In genomic region chr19:39998511-39998910, GRCh38 we compare ENCODE assay signal across 13 cellular contexts. TPM values are rescaled to one million over a fixed set of nuclear protein-coding genes. Genes with fewer than 3 reads are reported as not detected.
DNase-seq lines count a peak whose midpoint lies in the region; ATAC-seq and TF ChIP-seq lines count a peak whose summit lies in the region.
"Had no signal": no experiment of that assay in that cellular context is flagged by ENCODE, and none has a peak within 500 bp of the region (broad histone marks: within the 10 kb centered on the region; RNA-seq: fewer than 3 reads in every experiment).

No MANE protein-coding gene starts in this region.

- H3K36me3 Mint-ChIP-seq in activated T-cell treated with anti-CD3 and anti-CD28 coated beads, Interleukin-2, amount 50 U/mL, for 4 hours (ENCODE audit: insufficient read depth), result peaks cover 6% of the 10 kb centered on the region
- H3K36me3 Mint-ChIP-seq in activated B cell treated with CpG ODN at 0.5 μM for 24 hours (ENCODE audit: low read depth), result peaks cover 11% of the 10 kb centered on the region
- H3K36me3 Mint-ChIP-seq in stimulated activated effector memory CD8-positive, alpha-beta T cell treated with anti-CD3 and anti-CD28 coated beads, Interleukin-12 subunit alpha, Interleukin-12 subunit beta, amount 100 ng/mL, for 72 hours, result peaks cover 6% of the 10 kb centered on the region

- CTCF ChIA-PET in activated B cell treated with CpG ODN at 0.5 μM for 24 hours (lab: Charles Lee), result no interaction called here

- no peak for ATAC-seq in activated T-cell treated with anti-CD3 and anti-CD28 coated beads, Interleukin-2, amount 50 U/mL, for 4 hours
- ATAC-seq in activated B cell treated with CpG ODN at 0.5 μM for 24 hours (ENCODE audit: low read depth), result no peak
- no peak for ATAC-seq in stimulated activated effector memory CD8-positive, alpha-beta T cell treated with anti-CD3 and anti-CD28 coated beads, Interleukin-12 subunit alpha, Interleukin-12 subunit beta, amount 100 ng/mL, for 72 hours
- no peak for ATAC-seq in left cardiac atrium
- ATAC-seq in HG03025 (IDR thresholded peaks at IDR 0.05; ENCODE audit: low FRiP score, unreplicated experiment), result no peak

- no peaks in the 10 kb centered on the region for H3K27me3 Mint-ChIP-seq in activated T-cell treated with anti-CD3 and anti-CD28 coated beads, Interleukin-2, amount 50 U/mL, for 4 hours (ENCODE audit: low read depth)
- H3K27me3 Mint-ChIP-seq in activated B cell treated with CpG ODN at 0.5 μM for 24 hours, result no peaks in the 10 kb centered on the region

- peak overlapping the region; percentile 97 for H3K27ac Mint-ChIP-seq in activated B cell treated with CpG ODN at 0.5 μM for 24 hours
- peak overlapping the region; percentile 91 for H3K27ac Mint-ChIP-seq in stimulated activated effector memory CD8-positive, alpha-beta T cell treated with anti-CD3 and anti-CD28 coated beads, Interleukin-12 subunit alpha, Interleukin-12 subunit beta, amount 100 ng/mL, for 72 hours

- intact Hi-C loops in activated B cell treated with CpG ODN at 0.5 μM for 24 hours (cut with micrococcal nuclease), result loop anchor here (5.0 kb wide), 1 partner anchor 349 kb away; the partner anchor contains the start of genes C19orf47 and PLD3
- intact Hi-C loops in left cardiac atrium (cut with DNase I), result no loop called here

- no peaks in the 10 kb centered on the region for H3K9me3 Mint-ChIP-seq in activated T-cell treated with anti-CD3 and anti-CD28 coated beads, Interleukin-2, amount 50 U/mL, for 4 hours
- H3K9me3 Mint-ChIP-seq in activated B cell treated with CpG ODN at 0.5 μM for 24 hours, result no peaks in the 10 kb centered on the region
- H3K9me3 Mint-ChIP-seq in stimulated activated effector memory CD8-positive, alpha-beta T cell treated with anti-CD3 and anti-CD28 coated beads, Interleukin-12 subunit alpha, Interleukin-12 subunit beta, amount 100 ng/mL, for 72 hours, result no peaks in the 10 kb centered on the region

- DNase-seq in activated T-cell treated with anti-CD3 and anti-CD28 coated beads, Interleukin-2, amount 50 U/mL, for 4 hours, result no peak
- DNase-seq in activated T-cell treated with anti-CD3 and anti-CD28 coated beads for 4 hours (no peak), activated B cell treated with CpG ODN at 0.5 μM for 24 hours (no peak), fibroblast of mammary gland (ENCODE audit: low read depth) (peak; percentile 87), left cardiac atrium (no peak), GF-D8 (lab: John Stamatoyannopoulos, UW) (no peak)
- DNase-seq in stimulated activated effector memory CD8-positive, alpha-beta T cell treated with anti-CD3 and anti-CD28 coated beads, Interleukin-12 subunit alpha, Interleukin-12 subunit beta, amount 100 ng/mL, for 72 hours (ENCODE audit: low spot score in 2 of 2), result no peak
- DNase-seq: esophagus squamous epithelium, islet precursor cell, NCI-H446 treated with DMSO at 0.1 percent for 48 hours, RPMI8226 had no signal

- peak overlapping the region; percentile 93 for H3K4me3 Mint-ChIP-seq in activated T-cell treated with anti-CD3 and anti-CD28 coated beads, Interleukin-2, amount 50 U/mL, for 4 hours
- H3K4me3 Mint-ChIP-seq in activated B cell treated with CpG ODN at 0.5 μM for 24 hours, result peak overlapping the region; percentile 96
- H3K4me3 Mint-ChIP-seq in stimulated activated effector memory CD8-positive, alpha-beta T cell treated with anti-CD3 and anti-CD28 coated beads, Interleukin-12 subunit alpha, Interleukin-12 subunit beta, amount 100 ng/mL, for 72 hours, result peak overlapping the region; percentile 85

- no peak for TF ChIP-seq CTCF in activated B cell treated with CpG ODN at 0.5 μM for 24 hours (IDR thresholded peaks at IDR 0.05)
- no peak for TF ChIP-seq CTCF in fibroblast of mammary gland (conservative IDR thresholded peaks at IDR 0.05; ENCODE audit: control insufficient read depth, insufficient read depth, low read depth, low read length)

- H3K4me1 Mint-ChIP-seq in activated T-cell treated with anti-CD3 and anti-CD28 coated beads, Interleukin-2, amount 50 U/mL, for 4 hours (ENCODE audit: low read depth), result peaks cover 37% of the 10 kb centered on the region
- H3K4me1 Mint-ChIP-seq in activated B cell treated with CpG ODN at 0.5 μM for 24 hours, result peaks cover 35% of the 10 kb centered on the region
- H3K4me1 Mint-ChIP-seq in stimulated activated effector memory CD8-positive, alpha-beta T cell treated with anti-CD3 and anti-CD28 coated beads, Interleukin-12 subunit alpha, Interleukin-12 subunit beta, amount 100 ng/mL, for 72 hours, result peaks cover 28% of the 10 kb centered on the region

- H3K4me3 ChIP-seq in fibroblast of mammary gland (ENCODE audit: control insufficient read depth, low read depth, low read length), result no peak overlapping the region
- H3K4me3 ChIP-seq: esophagus squamous epithelium, skin epidermis had no signal

- POLR2A ChIA-PET in activated B cell treated with CpG ODN at 0.5 μM for 24 hours (lab: Charles Lee), result interaction anchor here (0.6 kb wide), 1 partner anchor 45 kb away, joined by 3 read pairs; no protein-coding TSS in a partner anchor

RNA-seq across cellular contexts. Expression of gene ZNF546, which starts 1.7 kb away (rescaled TPM):
- 1 to 10 TPM; 2.2 to 2.8 (median 2.6) TPM for total RNA-seq in activated T-cell treated with anti-CD3 and anti-CD28 coated beads, Interleukin-2, amount 50 U/mL, for 4 hours
- 5.8 and 11.6 TPM in 2 replicates for total RNA-seq in activated B cell treated with CpG ODN at 0.5 μM for 24 hours
- total RNA-seq in left cardiac atrium, result 1 to 10 TPM; 5.3 to 6.8 TPM

RNA-seq across cellular contexts. Expression of gene PSMC4, which starts 27.5 kb away (rescaled TPM):
- total RNA-seq in activated T-cell treated with anti-CD3 and anti-CD28 coated beads, Interleukin-2, amount 50 U/mL, for 4 hours, result 100 to 1,000 TPM; 279 to 293 (median 280) TPM
- total RNA-seq in activated B cell treated with CpG ODN at 0.5 μM for 24 hours (109 and 115 TPM in 2 replicates), left cardiac atrium (10 to 100 TPM; 62.3 to 79.1 TPM)

RNA-seq across cellular contexts. Expression of gene ZNF780B, which starts 57.5 kb away (rescaled TPM):
- 10 to 100 TPM; 15.2 to 17.8 (median 17.0) TPM for total RNA-seq in activated T-cell treated with anti-CD3 and anti-CD28 coated beads, Interleukin-2, amount 50 U/mL, for 4 hours
- total RNA-seq in activated B cell treated with CpG ODN at 0.5 μM for 24 hours (36.4 and 51.1 TPM in 2 replicates), left cardiac atrium (10 to 100 TPM; 27.6 to 28.3 TPM)
